In the genomic region with DNA sequence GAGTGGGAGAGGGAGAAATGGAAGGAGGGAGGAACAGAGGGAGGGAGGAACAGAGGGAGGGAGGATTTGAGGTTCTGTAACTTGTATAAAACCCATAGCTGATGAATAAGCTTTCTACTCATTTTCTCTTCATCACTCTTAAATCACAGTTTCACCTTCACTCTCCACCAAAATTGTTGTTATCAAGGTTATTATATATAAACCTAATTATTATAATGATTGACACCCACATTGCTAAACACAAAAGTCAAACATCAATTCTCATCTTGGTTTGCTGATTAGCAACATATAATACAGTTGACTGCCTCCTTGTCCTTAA, we compare ENCODE assay signal across 26 cellular contexts.
"Had no signal": no experiment of that assay in that cellular context is flagged by ENCODE, and none has a peak within 500 bp of the region (broad histone marks: within the 10 kb centered on the region; RNA-seq: fewer than 3 reads in every experiment).

No MANE protein-coding gene starts in this region.

- H3K36me3 ChIP-seq: WERI-Rb-1 had no signal

- H3K27me3 Mint-ChIP-seq: activated CD4-positive, alpha-beta T cell treated with anti-CD3 and anti-CD28 coated beads, Interleukin-2, amount 10 ng/mL, durations not matched to agents 24 days and 14 days; activated CD8-positive, alpha-beta T cell treated with anti-CD3 and anti-CD28 coated beads for 36 hours; activated naive CD4-positive, alpha-beta T cell treated with anti-CD3 and anti-CD28 coated beads, Interleukin-2, amount 10 ng/mL, durations not matched to agents 7 days and 5 days; activated naive CD8-positive, alpha-beta T cell; activated naive CD8-positive, alpha-beta T cell treated with anti-CD3 and anti-CD28 coated beads, Interleukin-2, amount 50 U/mL, for 24 hours; activated T-cell treated with anti-CD3 and anti-CD28 coated beads, Interleukin-2, amount 50 U/mL, for 24 hours had no signal

- H3K4me3 Mint-ChIP-seq: activated CD4-positive, alpha-beta T cell treated with anti-CD3 and anti-CD28 coated beads, Interleukin-2, amount 10 ng/mL, durations not matched to agents 24 days and 14 days; activated CD8-positive, alpha-beta T cell treated with anti-CD3 and anti-CD28 coated beads for 36 hours; activated naive CD4-positive, alpha-beta T cell treated with anti-CD3 and anti-CD28 coated beads, Interleukin-2, amount 10 ng/mL, durations not matched to agents 7 days and 5 days; activated naive CD8-positive, alpha-beta T cell; activated naive CD8-positive, alpha-beta T cell treated with anti-CD3 and anti-CD28 coated beads, Interleukin-2, amount 50 U/mL, for 24 hours; activated T-cell treated with anti-CD3 and anti-CD28 coated beads, Interleukin-2, amount 50 U/mL, for 24 hours had no signal

- DNase-seq: activated CD4-positive, alpha-beta T cell treated with anti-CD3 and anti-CD28 coated beads, Interleukin-2, amount 10 ng/mL, durations not matched to agents 24 days and 14 days; activated CD4-positive, alpha-beta T cell treated with anti-CD3 and anti-CD28 coated beads, Interleukin-2, amount 50 U/mL, for 4 hours; activated CD8-positive, alpha-beta T cell treated with anti-CD3 and anti-CD28 coated beads for 36 hours; activated gamma-delta T cell treated with Interleukin-2 at 50 U/mL for 16 hours; activated naive CD4-positive, alpha-beta T cell treated with anti-CD3 and anti-CD28 coated beads, Interleukin-2, amount 10 ng/mL, durations not matched to agents 7 days and 5 days; activated naive CD8-positive, alpha-beta T cell treated with anti-CD3 and anti-CD28 coated beads, Interleukin-2, amount 50 U/mL, for 24 hours; activated T-cell treated with anti-CD3 and anti-CD28 coated beads, Interleukin-2, amount 50 U/mL, for 24 hours; anterior cingulate cortex; NCI-H1092 treated with DMSO at 0.1 percent for 48 hours; NCI-H1417; NCI-H146; NCI-H187; NCI-H2029 treated with DMSO at 0.1 percent for 48 hours; NCI-H2107; NCI-H2171; NCI-H510A; NCI-H526; NCI-H748 treated with DMSO at 0.1 percent for 48 hours; NK-92 treated with Interleukin-12 subunit alpha and Interleukin-12 subunit beta, amount 100 ng/mL, for 24 hours; Right ventricle myocardium superior; T1000; WERI-Rb-1 had no signal

- ATAC-seq: activated CD8-positive, alpha-beta T cell treated with anti-CD3 and anti-CD28 coated beads for 36 hours; activated naive CD8-positive, alpha-beta T cell treated with anti-CD3 and anti-CD28 coated beads, Interleukin-2, amount 50 U/mL, for 24 hours; PC-3 had no signal

- H3K9me3 Mint-ChIP-seq: activated CD4-positive, alpha-beta T cell treated with anti-CD3 and anti-CD28 coated beads, Interleukin-2, amount 10 ng/mL, durations not matched to agents 24 days and 14 days had no signal

- H3K27ac ChIP-seq: KMS-11, SK-N-MC, WERI-Rb-1 had no signal

- H3K4me1 Mint-ChIP-seq: activated CD4-positive, alpha-beta T cell treated with anti-CD3 and anti-CD28 coated beads, Interleukin-2, amount 10 ng/mL, durations not matched to agents 24 days and 14 days; activated naive CD4-positive, alpha-beta T cell treated with anti-CD3 and anti-CD28 coated beads, Interleukin-2, amount 10 ng/mL, durations not matched to agents 7 days and 5 days; activated naive CD8-positive, alpha-beta T cell treated with anti-CD3 and anti-CD28 coated beads, Interleukin-2, amount 50 U/mL, for 24 hours had no signal

- H3K36me3 Mint-ChIP-seq: activated naive CD4-positive, alpha-beta T cell treated with anti-CD3 and anti-CD28 coated beads, Interleukin-2, amount 10 ng/mL, durations not matched to agents 7 days and 5 days; activated naive CD8-positive, alpha-beta T cell had no signal

- H3K4me3 ChIP-seq: SK-N-MC had no signal

- H3K27ac Mint-ChIP-seq: activated CD4-positive, alpha-beta T cell treated with anti-CD3 and anti-CD28 coated beads, Interleukin-2, amount 10 ng/mL, durations not matched to agents 24 days and 14 days; activated CD8-positive, alpha-beta T cell treated with anti-CD3 and anti-CD28 coated beads for 36 hours; activated naive CD4-positive, alpha-beta T cell treated with anti-CD3 and anti-CD28 coated beads, Interleukin-2, amount 10 ng/mL, durations not matched to agents 7 days and 5 days; activated naive CD8-positive, alpha-beta T cell; activated naive CD8-positive, alpha-beta T cell treated with anti-CD3 and anti-CD28 coated beads, Interleukin-2, amount 50 U/mL, for 24 hours; activated T-cell treated with anti-CD3 and anti-CD28 coated beads, Interleukin-2, amount 50 U/mL, for 24 hours had no signal
